ENCODE assay signal across 13 cellular contexts in the genomic region with DNA sequence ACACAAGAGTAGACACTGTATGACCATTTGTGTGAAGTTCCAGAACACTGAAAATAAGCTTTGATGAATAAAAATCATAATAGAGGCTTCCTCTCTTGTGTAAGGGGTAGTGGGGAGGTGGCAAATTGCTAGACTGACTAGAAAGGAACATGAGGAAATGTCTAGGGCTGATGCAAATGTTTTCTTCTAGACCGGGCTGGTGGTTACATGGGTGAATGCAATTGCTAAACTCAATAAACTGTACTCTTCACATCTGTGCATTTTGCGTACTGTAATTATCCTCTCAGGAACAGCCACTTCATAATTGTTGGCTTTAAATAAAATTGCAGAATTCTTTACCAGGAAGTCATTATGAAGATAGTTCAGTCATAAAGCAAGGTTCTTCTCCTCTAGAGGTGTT.
DNase-seq lines count a peak whose midpoint lies in the region; ATAC-seq lines count a peak whose summit lies in the region.
"Had no signal": no experiment of that assay in that cellular context is flagged by ENCODE, and none has a peak within 500 bp of the region (broad histone marks: within the 10 kb centered on the region; RNA-seq: fewer than 3 reads in every experiment).

No MANE protein-coding gene starts in this region.

- ATAC-seq in GM21619 (IDR thresholded peaks at IDR 0.05; ENCODE audit: unreplicated experiment) (peak; percentile 75), HG03469 (IDR thresholded peaks at IDR 0.05; ENCODE audit: unreplicated experiment) (peak; percentile 71), HG03025 (IDR thresholded peaks at IDR 0.05; ENCODE audit: low FRiP score, unreplicated experiment) (no peak)

- DNase-seq in DMS53 (lab: John Stamatoyannopoulos, UW), result peak; percentile 2
- DNase-seq in DMS53 treated with DMSO at 0.1 percent for 48 hours (lab: John Stamatoyannopoulos, UW; ENCODE audit: unreplicated experiment), result no peak
- peak; percentile 67 for DNase-seq in germinal center (ENCODE audit: low spot score)
- DNase-seq in retina, result no peak
- DNase-seq in activated CD4-positive, CD25-positive, alpha-beta regulatory T cell (lab: John Stamatoyannopoulos, UW), result no peak
- DNase-seq: activated naive CD4-positive, alpha-beta T cell; immature natural killer cell; NCI-H2081 treated with DMSO at 0.1 percent for 48 hours; stimulated activated CD4-positive, alpha-beta T cell treated with anti-CD3 and anti-CD28 coated beads, Interleukin-2, amount 100 ng/mL, for 48 hours; upper lobe of left lung had no signal

Comparison
In these comparisons a context has a peak if more than half of its experiments do, and no peak if none do; other contexts are left out.
1. DNase-seq: peak in DMS53 (single experiment) and germinal center (single experiment); none in DMS53 treated with DMSO at 0.1 percent for 48 hours (single experiment), retina (single experiment) and activated CD4-positive, CD25-positive, alpha-beta regulatory T cell (0 of 4).